Comparison of ENCODE assay signal across 19 cellular contexts in the genomic region with DNA sequence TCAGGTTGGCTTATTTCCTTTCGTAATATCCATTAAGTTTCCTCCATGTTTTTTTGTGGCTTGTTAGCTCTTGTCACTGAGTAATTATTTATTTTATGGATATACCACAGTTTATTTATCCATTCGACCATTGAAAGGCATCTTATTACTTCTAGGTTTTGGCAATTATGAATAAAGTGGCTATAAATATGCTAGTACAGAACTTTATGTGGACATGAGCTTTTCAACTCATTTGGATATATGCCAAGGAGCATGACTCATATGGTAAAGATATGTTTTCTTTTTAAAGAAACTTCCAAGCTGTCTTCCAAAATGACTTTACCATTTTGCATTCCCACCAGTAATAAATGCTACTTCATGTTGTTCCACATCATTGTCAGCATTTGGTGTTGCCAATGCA.
DNase-seq lines count a peak whose midpoint lies in the region; ATAC-seq and TF ChIP-seq lines count a peak whose summit lies in the region.
"Had no signal": no experiment of that assay in that cellular context is flagged by ENCODE, and none has a peak within 500 bp of the region (broad histone marks: within the 10 kb centered on the region; RNA-seq: fewer than 3 reads in every experiment).

No MANE protein-coding gene starts in this region.

- no peaks in the 10 kb centered on the region for H3K9me3 Mint-ChIP-seq in neural progenitor cell
- H3K9me3 Mint-ChIP-seq: T-helper 2 cell treated with Interferon-gamma antibody and Interleukin-4, amounts not matched to agents 5 μg/mL and 100 μg/mL, for 36 hours had no signal

- no peaks in the 10 kb centered on the region for H3K4me1 ChIP-seq in neural progenitor cell
- H3K4me1 ChIP-seq: ascending aorta, heart right ventricle, prostate gland, testis had no signal

- no peak overlapping the region for H3K27ac ChIP-seq in neural progenitor cell
- H3K27ac ChIP-seq: ascending aorta, heart right ventricle, prostate gland, testis had no signal

- no peaks in the 10 kb centered on the region for H3K27me3 Mint-ChIP-seq in neural progenitor cell (ENCODE audit: insufficient read depth, low read depth)
- H3K27me3 Mint-ChIP-seq: IgD-negative memory B cell had no signal

- no peak for ATAC-seq in HG02678 (IDR thresholded peaks at IDR 0.05; ENCODE audit: unreplicated experiment)
- ATAC-seq: heart right ventricle had no signal

- no peaks in the 10 kb centered on the region for H3K36me3 ChIP-seq in neural progenitor cell
- H3K36me3 ChIP-seq: ascending aorta, heart right ventricle, prostate gland had no signal

- H3F3A ChIP-seq in neural progenitor cell (ENCODE audit: low read depth), result no peaks in the 10 kb centered on the region

- TF ChIP-seq CTCF in astrocyte of the spinal cord (IDR thresholded peaks at IDR 0.05; ENCODE audit: low read depth, low read length) (no peak), neural progenitor cell (IDR thresholded peaks at IDR 0.05) (no peak)

- H3K79me2 ChIP-seq in neural progenitor cell (ENCODE audit: low read depth), result no peaks in the 10 kb centered on the region

- no peak overlapping the region for H3K27ac Mint-ChIP-seq in neural progenitor cell
- H3K27ac Mint-ChIP-seq: nephron progenitor cell; T-helper 2 cell treated with Interferon-gamma antibody and Interleukin-4, amounts not matched to agents 5 μg/mL and 100 μg/mL, for 36 hours had no signal

- no peak overlapping the region for H3K9ac ChIP-seq in neural progenitor cell

- no peaks in the 10 kb centered on the region for H3K9me3 ChIP-seq in neural progenitor cell (ENCODE audit: low read depth)
- H3K9me3 ChIP-seq: ascending aorta, heart right ventricle, prostate gland, testis had no signal

- no peak overlapping the region for H2AFZ ChIP-seq in neural progenitor cell (replicated peaks)

- in situ Hi-C loops in astrocyte of the spinal cord (cut with HindIII; ENCODE audit: low sequenced_read_pairs), result no loop called here

- H3K4me1 Mint-ChIP-seq in neural progenitor cell, result no peaks in the 10 kb centered on the region
- H3K4me1 Mint-ChIP-seq: IgD-negative memory B cell, nephron progenitor cell had no signal

- H3K27me3 ChIP-seq in neural progenitor cell, result no peaks in the 10 kb centered on the region
- H3K27me3 ChIP-seq: ascending aorta, heart right ventricle, testis had no signal

- no peaks in the 10 kb centered on the region for H3K36me3 Mint-ChIP-seq in neural progenitor cell
- H3K36me3 Mint-ChIP-seq: IgD-negative memory B cell had no signal

- no peak overlapping the region for H3K4me3 ChIP-seq in astrocyte of the spinal cord (ENCODE audit: low read depth, low read length)
- no peak overlapping the region for H3K4me3 ChIP-seq in neural progenitor cell
- H3K4me3 ChIP-seq: ascending aorta, heart right ventricle, prostate gland, testis had no signal

- DNase-seq in DMS53 (lab: John Stamatoyannopoulos, UW) (peak; percentile 37), M059J (ENCODE audit: low read depth) (peak; percentile 12), astrocyte of the spinal cord (ENCODE audit: low read depth, low spot score) (peak; percentile 58), iris pigment epithelial cell (ENCODE audit: low read depth) (peak; percentile 65), SK-N-DZ (ENCODE audit: low spot score) (no peak), neural progenitor cell (ENCODE audit: low spot score) (no peak)
- DNase-seq: Calu3, dermis blood vessel endothelial cell, heart right ventricle, islet precursor cell, NCI-H1417, NCI-H2227 treated with DMSO at 0.1 percent for 48 hours, nephron progenitor cell, testis had no signal

- H3K4me3 Mint-ChIP-seq in neural progenitor cell, result no peak overlapping the region
- H3K4me3 Mint-ChIP-seq: IgD-negative memory B cell; nephron progenitor cell; T-helper 2 cell treated with Interferon-gamma antibody and Interleukin-4, amounts not matched to agents 5 μg/mL and 100 μg/mL, for 36 hours had no signal

- no peak overlapping the region for H3K4me2 ChIP-seq in neural progenitor cell

- no peaks in the 10 kb centered on the region for H4K20me1 ChIP-seq in neural progenitor cell (ENCODE audit: low read depth)

Comparison
In these comparisons a context has a peak if more than half of its experiments do, and no peak if none do; other contexts are left out.
1. DNase-seq: peak in DMS53 (single experiment), M059J (single experiment), astrocyte of the spinal cord (single experiment) and iris pigment epithelial cell (single experiment); none in SK-N-DZ (single experiment) and neural progenitor cell (single experiment).